8 cellular contexts compared by ENCODE assay signal in the genomic region with DNA sequence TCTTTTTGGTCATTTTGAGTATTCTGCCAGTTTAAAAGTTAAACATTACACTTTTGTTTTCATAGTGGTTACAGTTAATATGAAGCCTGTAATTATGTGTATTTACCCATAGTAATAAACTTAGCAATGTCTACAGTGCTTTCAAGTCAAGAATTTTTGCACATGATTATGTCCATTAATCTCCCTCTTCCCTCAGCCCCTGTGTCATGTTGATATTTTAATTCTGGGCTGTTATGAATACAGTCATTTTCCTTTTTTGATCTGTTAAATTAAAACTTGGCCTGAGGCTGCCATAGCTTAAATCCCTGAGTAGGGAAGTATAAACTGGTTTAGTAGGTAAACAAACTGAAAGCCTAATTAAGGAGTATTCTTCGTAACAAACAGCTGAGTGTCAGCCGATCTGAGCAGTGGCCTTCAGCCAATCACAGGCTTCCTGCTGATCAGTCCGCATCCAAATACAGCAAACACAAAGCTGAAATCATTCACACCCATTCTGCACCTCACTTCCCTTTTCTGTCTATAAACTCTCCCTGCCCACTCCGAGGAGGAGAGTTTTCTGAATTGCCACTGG. TPM values are rescaled to one million over a fixed set of nuclear protein-coding genes. Genes with fewer than 3 reads are reported as not detected.
DNase-seq lines count a peak whose midpoint lies in the region; ATAC-seq and TF ChIP-seq lines count a peak whose summit lies in the region.

No MANE protein-coding gene starts in this region.

- POLR2A ChIA-PET in activated CD4-positive, alpha-beta T cell treated with anti-CD3 and anti-CD28 coated beads, Interleukin-2, amount 10 ng/mL, durations not matched to agents 7 days and 5 days (lab: Charles Lee): no interaction called here

- peak; percentile 99 for ATAC-seq in GM21619 (IDR thresholded peaks at IDR 0.05; ENCODE audit: unreplicated experiment)
- ATAC-seq in activated CD8-positive, alpha-beta memory T cell treated with anti-CD3 and anti-CD28 coated beads, Interleukin-2, amount 10 ng/mL, durations not matched to agents 7 days and 5 days: no peak

- H3K27me3 Mint-ChIP-seq in activated CD4-positive, alpha-beta T cell treated with anti-CD3 and anti-CD28 coated beads, Interleukin-2, amount 10 ng/mL, durations not matched to agents 7 days and 5 days: peaks cover 56% of the 10 kb centered on the region
- H3K27me3 Mint-ChIP-seq in activated CD8-positive, alpha-beta memory T cell treated with anti-CD3 and anti-CD28 coated beads, Interleukin-2, amount 10 ng/mL, durations not matched to agents 7 days and 5 days: peaks cover 55% of the 10 kb centered on the region

- in situ Hi-C loops in GM13977 (cut with MboI; ENCODE audit: low pct_unique_long_range_greater_than_20kb, low sequenced_read_pairs, unreplicated experiment): no loop called here

- DNase-seq in GM13977 (ENCODE audit: low spot score): peak; percentile 65
- peak; percentile 81 for DNase-seq in HuH-7 (ENCODE audit: low spot score)
- DNase-seq in SW480 (ENCODE audit: low spot score): peak; percentile 22
- DNase-seq in medulla oblongata (ENCODE audit: extremely low spot score): peak; percentile 79
- DNase-seq in T-helper 2 cell: no peak
- DNase-seq in activated CD4-positive, alpha-beta T cell treated with anti-CD3 and anti-CD28 coated beads, Interleukin-2, amount 10 ng/mL, durations not matched to agents 7 days and 5 days: no peak
- DNase-seq in activated CD8-positive, alpha-beta memory T cell treated with anti-CD3 and anti-CD28 coated beads, Interleukin-2, amount 10 ng/mL, durations not matched to agents 7 days and 5 days: no peak

- no peak overlapping the region for H3K4me3 Mint-ChIP-seq in activated CD4-positive, alpha-beta T cell treated with anti-CD3 and anti-CD28 coated beads, Interleukin-2, amount 10 ng/mL, durations not matched to agents 7 days and 5 days
- H3K4me3 Mint-ChIP-seq in activated CD8-positive, alpha-beta memory T cell treated with anti-CD3 and anti-CD28 coated beads, Interleukin-2, amount 10 ng/mL, durations not matched to agents 7 days and 5 days: no peak overlapping the region

- CTCF ChIA-PET in activated CD4-positive, alpha-beta T cell treated with anti-CD3 and anti-CD28 coated beads, Interleukin-2, amount 10 ng/mL, durations not matched to agents 7 days and 5 days (lab: Charles Lee): no interaction called here
- CTCF ChIA-PET in activated CD8-positive, alpha-beta memory T cell treated with anti-CD3 and anti-CD28 coated beads, Interleukin-2, amount 10 ng/mL, durations not matched to agents 7 days and 5 days (lab: Charles Lee): no interaction called here

- peaks cover 12% of the 10 kb centered on the region for H3K9me3 Mint-ChIP-seq in activated CD4-positive, alpha-beta T cell treated with anti-CD3 and anti-CD28 coated beads, Interleukin-2, amount 10 ng/mL, durations not matched to agents 7 days and 5 days
- peaks cover 2% of the 10 kb centered on the region for H3K9me3 Mint-ChIP-seq in activated CD8-positive, alpha-beta memory T cell treated with anti-CD3 and anti-CD28 coated beads, Interleukin-2, amount 10 ng/mL, durations not matched to agents 7 days and 5 days (ENCODE audit: low read depth)

- peaks cover 5% of the 10 kb centered on the region for H3K4me1 Mint-ChIP-seq in activated CD4-positive, alpha-beta T cell treated with anti-CD3 and anti-CD28 coated beads, Interleukin-2, amount 10 ng/mL, durations not matched to agents 7 days and 5 days
- peaks cover 3% of the 10 kb centered on the region for H3K4me1 Mint-ChIP-seq in activated CD8-positive, alpha-beta memory T cell treated with anti-CD3 and anti-CD28 coated beads, Interleukin-2, amount 10 ng/mL, durations not matched to agents 7 days and 5 days

- no peak overlapping the region for H3K27ac Mint-ChIP-seq in activated CD4-positive, alpha-beta T cell treated with anti-CD3 and anti-CD28 coated beads, Interleukin-2, amount 10 ng/mL, durations not matched to agents 7 days and 5 days
- H3K27ac Mint-ChIP-seq in activated CD8-positive, alpha-beta memory T cell treated with anti-CD3 and anti-CD28 coated beads, Interleukin-2, amount 10 ng/mL, durations not matched to agents 7 days and 5 days: no peak overlapping the region

- peaks cover 3% of the 10 kb centered on the region for H3K36me3 Mint-ChIP-seq in activated CD4-positive, alpha-beta T cell treated with anti-CD3 and anti-CD28 coated beads, Interleukin-2, amount 10 ng/mL, durations not matched to agents 7 days and 5 days (ENCODE audit: low read depth)
- peaks cover 6% of the 10 kb centered on the region for H3K36me3 Mint-ChIP-seq in activated CD8-positive, alpha-beta memory T cell treated with anti-CD3 and anti-CD28 coated beads, Interleukin-2, amount 10 ng/mL, durations not matched to agents 7 days and 5 days

- TF ChIP-seq CTCF in GM13977 (IDR thresholded peaks at IDR 0.05; ENCODE audit: extremely low read depth, insufficient read depth, missing control alignments): no peak

RNA-seq across cellular contexts. Expression of gene SFT2D1, which starts 9.5 kb away (rescaled TPM):
- 10 to 100 TPM; 39.7 to 43.2 TPM for total RNA-seq in activated CD4-positive, alpha-beta T cell treated with anti-CD3 and anti-CD28 coated beads, Interleukin-2, amount 10 ng/mL, durations not matched to agents 7 days and 5 days
- 10 to 100 TPM; 35.6 to 40.0 TPM for total RNA-seq in activated CD8-positive, alpha-beta memory T cell treated with anti-CD3 and anti-CD28 coated beads, Interleukin-2, amount 10 ng/mL, durations not matched to agents 7 days and 5 days

RNA-seq across cellular contexts. Expression of gene MPC1, which starts 30.9 kb away (rescaled TPM):
- 10 to 100 TPM; 27.1 to 28.3 TPM for total RNA-seq in activated CD4-positive, alpha-beta T cell treated with anti-CD3 and anti-CD28 coated beads, Interleukin-2, amount 10 ng/mL, durations not matched to agents 7 days and 5 days
- 10 to 100 TPM; 29.4 to 37.4 TPM for total RNA-seq in activated CD8-positive, alpha-beta memory T cell treated with anti-CD3 and anti-CD28 coated beads, Interleukin-2, amount 10 ng/mL, durations not matched to agents 7 days and 5 days

RNA-seq across cellular contexts. Expression of gene PRR18, which starts 43.6 kb away (rescaled TPM):
- total RNA-seq in activated CD4-positive, alpha-beta T cell treated with anti-CD3 and anti-CD28 coated beads, Interleukin-2, amount 10 ng/mL, durations not matched to agents 7 days and 5 days: not detected
- not detected for total RNA-seq in activated CD8-positive, alpha-beta memory T cell treated with anti-CD3 and anti-CD28 coated beads, Interleukin-2, amount 10 ng/mL, durations not matched to agents 7 days and 5 days

Comparison
In these comparisons a context has a peak if more than half of its experiments do, and no peak if none do; other contexts are left out.
1. DNase-seq: peak in GM13977 (single experiment), HuH-7 (single experiment), SW480 (single experiment) and medulla oblongata (single experiment); none in T-helper 2 cell (0 of 5), activated CD4-positive, alpha-beta T cell treated with anti-CD3 and anti-CD28 coated beads, Interleukin-2, amount 10 ng/mL, durations not matched to agents 7 days and 5 days (single experiment) and activated CD8-positive, alpha-beta memory T cell treated with anti-CD3 and anti-CD28 coated beads, Interleukin-2, amount 10 ng/mL, durations not matched to agents 7 days and 5 days (single experiment).